20 cellular contexts compared by ENCODE assay signal in genomic region chr10:126080303-126080825, GRCh38.
"Had no signal": no experiment of that assay in that cellular context is flagged by ENCODE, and none has a peak within 500 bp of the region (broad histone marks: within the 10 kb centered on the region; RNA-seq: fewer than 3 reads in every experiment).

No MANE protein-coding gene starts in this region.

- ATAC-seq: activated CD8-positive, alpha-beta T cell treated with anti-CD3 and anti-CD28 coated beads for 36 hours; activated naive CD8-positive, alpha-beta T cell treated with anti-CD3 and anti-CD28 coated beads, Interleukin-2, amount 50 U/mL, for 24 hours; stimulated activated naive CD8-positive, alpha-beta T cell treated with anti-CD3 and anti-CD28 coated beads, Interleukin-15, Interleukin-2, amounts not matched to agents 100 U/mL and 50 U/mL, for 24 hours had no signal

- H3K27ac Mint-ChIP-seq: activated B cell treated with CpG ODN at 0.5 μM for 24 hours; activated CD8-positive, alpha-beta T cell treated with anti-CD3 and anti-CD28 coated beads for 36 hours; activated naive CD4-positive, alpha-beta T cell treated with anti-CD3 and anti-CD28 coated beads, Interleukin-2, amount 10 ng/mL, durations not matched to agents 7 days and 5 days; activated naive CD8-positive, alpha-beta T cell treated with anti-CD3 and anti-CD28 coated beads, Interleukin-2, amount 50 U/mL, for 24 hours; activated T-cell treated with anti-CD3 and anti-CD28 coated beads, Interleukin-2, amount 50 U/mL, for 24 hours; activated T-helper 2 cell treated with anti-CD3 and anti-CD28 coated beads, Interferon-gamma antibody, Interleukin-2, Interleukin-4, amounts not matched to agents 10 μg/mL and 5 μg/mL and 100 μg/mL, durations not matched to agents 14 hours and 24 hours and 36 hours had no signal

- H3K27me3 Mint-ChIP-seq: activated naive CD4-positive, alpha-beta T cell treated with anti-CD3 and anti-CD28 coated beads, Interleukin-2, amount 10 ng/mL, durations not matched to agents 7 days and 5 days had no signal

- H3K36me3 Mint-ChIP-seq: activated naive CD4-positive, alpha-beta T cell treated with anti-CD3 and anti-CD28 coated beads, Interleukin-2, amount 10 ng/mL, durations not matched to agents 7 days and 5 days; neural progenitor cell had no signal

- H3K4me3 ChIP-seq: esophagus squamous epithelium, lung, neural progenitor cell, tibial nerve had no signal

- H3K4me2 ChIP-seq: neural progenitor cell had no signal

- H3K4me1 ChIP-seq: esophagus squamous epithelium, tibial nerve, uterus had no signal

- H3K4me1 Mint-ChIP-seq: activated B cell treated with CpG ODN at 0.5 μM for 24 hours; activated naive CD4-positive, alpha-beta T cell treated with anti-CD3 and anti-CD28 coated beads, Interleukin-2, amount 10 ng/mL, durations not matched to agents 7 days and 5 days; activated naive CD8-positive, alpha-beta T cell treated with anti-CD3 and anti-CD28 coated beads, Interleukin-2, amount 50 U/mL, for 24 hours had no signal

- H2AFZ ChIP-seq: neural progenitor cell had no signal

- H3K9me3 Mint-ChIP-seq: activated B cell treated with CpG ODN at 0.5 μM for 24 hours; activated CD8-positive, alpha-beta T cell treated with anti-CD3 and anti-CD28 coated beads for 36 hours; activated naive CD8-positive, alpha-beta T cell treated with anti-CD3 and anti-CD28 coated beads, Interleukin-2, amount 50 U/mL, for 24 hours; activated T-cell treated with anti-CD3 and anti-CD28 coated beads, Interleukin-2, amount 50 U/mL, for 24 hours; activated T-helper 2 cell treated with anti-CD3 and anti-CD28 coated beads, Interferon-gamma antibody, Interleukin-2, Interleukin-4, amounts not matched to agents 10 μg/mL and 5 μg/mL and 100 μg/mL, durations not matched to agents 14 hours and 24 hours and 36 hours; dendritic cell treated with granulocyte-macrophage colony-stimulating factor and Interleukin-4, amounts not matched to agents 40 ng/mL and 50 ng/mL, for 4 days had no signal

- DNase-seq: activated B cell treated with CpG ODN at 0.5 μM for 24 hours; activated CD4-positive, alpha-beta T cell treated with anti-CD3 and anti-CD28 coated beads for 4 hours; activated CD8-positive, alpha-beta T cell treated with anti-CD3 and anti-CD28 coated beads for 36 hours; activated naive CD4-positive, alpha-beta T cell treated with anti-CD3 and anti-CD28 coated beads, Interleukin-2, amount 10 ng/mL, durations not matched to agents 7 days and 5 days; activated naive CD8-positive, alpha-beta T cell treated with anti-CD3 and anti-CD28 coated beads, Interleukin-2, amount 50 U/mL, for 24 hours; activated T-cell treated with anti-CD3 and anti-CD28 coated beads, Interleukin-2, amount 50 U/mL, for 24 hours; aorta; effector CD8-positive, alpha-beta T cell; esophagus squamous epithelium; stimulated activated naive CD8-positive, alpha-beta T cell treated with anti-CD3 and anti-CD28 coated beads, Interleukin-15, Interleukin-2, amounts not matched to agents 100 U/mL and 50 U/mL, for 24 hours; substantia nigra; T-helper 1 cell; T-helper 9 cell; uterus had no signal

- H3K4me3 Mint-ChIP-seq: activated B cell treated with CpG ODN at 0.5 μM for 24 hours; activated CD8-positive, alpha-beta T cell treated with anti-CD3 and anti-CD28 coated beads for 36 hours; activated naive CD4-positive, alpha-beta T cell treated with anti-CD3 and anti-CD28 coated beads, Interleukin-2, amount 10 ng/mL, durations not matched to agents 7 days and 5 days; activated naive CD8-positive, alpha-beta T cell treated with anti-CD3 and anti-CD28 coated beads, Interleukin-2, amount 50 U/mL, for 24 hours; activated T-cell treated with anti-CD3 and anti-CD28 coated beads, Interleukin-2, amount 50 U/mL, for 24 hours; dendritic cell treated with granulocyte-macrophage colony-stimulating factor and Interleukin-4, amounts not matched to agents 40 ng/mL and 50 ng/mL, for 4 days had no signal

- H3K36me3 ChIP-seq: esophagus squamous epithelium, neural progenitor cell, tibial nerve, uterus had no signal

- H3K9ac ChIP-seq: neural progenitor cell had no signal

- H3K27me3 ChIP-seq: esophagus squamous epithelium, neural progenitor cell, tibial nerve, uterus had no signal

- H3K27ac ChIP-seq: esophagus squamous epithelium, neural progenitor cell, tibial nerve had no signal

- H3K9me3 ChIP-seq: esophagus squamous epithelium, uterus had no signal

- FAIRE-seq: bronchial epithelial cell had no signal
